25 cellular contexts compared by ENCODE assay signal in the genomic region with DNA sequence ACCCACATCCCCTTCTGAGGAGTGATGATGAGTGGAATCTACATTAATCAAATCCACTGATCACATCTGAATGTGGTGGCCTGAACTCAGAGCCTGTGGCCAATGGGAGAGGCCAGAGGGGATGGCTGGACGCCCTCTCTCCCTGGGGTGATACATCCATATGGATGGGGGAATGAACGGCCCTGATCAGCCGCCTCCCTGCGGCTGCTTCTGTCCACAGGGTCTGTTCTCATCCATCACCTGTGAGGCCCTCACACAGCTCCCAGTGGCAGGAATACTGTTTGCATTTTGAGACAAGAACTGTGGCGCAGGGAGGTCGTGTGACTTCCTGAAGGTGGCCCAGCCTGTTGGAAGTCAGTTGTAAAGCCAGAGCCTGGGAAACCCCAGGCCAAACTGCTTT.
A peak's percentile ranks its signal among the peaks of the same experiment; 100 is the strongest.
DNase-seq lines count a peak whose midpoint lies in the region; ATAC-seq and TF ChIP-seq lines count a peak whose summit lies in the region.
"Had no signal": no experiment of that assay in that cellular context is flagged by ENCODE, and none has a peak within 500 bp of the region (broad histone marks: within the 10 kb centered on the region; RNA-seq: fewer than 3 reads in every experiment).

No MANE protein-coding gene starts in this region.

- no peak for TF ChIP-seq POLR2A in spleen (IDR thresholded peaks at IDR 0.05)

- intact Hi-C loops in left ventricle myocardium superior (cut with micrococcal nuclease), result no loop called here
- intact Hi-C loops in left cardiac atrium (cut with DNase I), result no loop called here
- intact Hi-C loops in spleen (cut with DNase I; ENCODE audit: low total_unique reads), result no loop called here

- WGBS in spleen, 5 donors, result 55 to 79% (median 74%) methylated on average over 4 to 6 of the region's 6 CpGs

- ATAC-seq in left ventricle myocardium superior (no peak), left cardiac atrium (no peak), left lobe of liver (no peak), GM21390 (IDR thresholded peaks at IDR 0.05; ENCODE audit: unreplicated experiment) (no peak)
- ATAC-seq: gastrocnemius medialis, upper lobe of right lung had no signal

- H3K4me3 ChIP-seq in WERI-Rb-1 (ENCODE audit: low read depth, low read length) (no peak overlapping the region), spleen (no peak overlapping the region)
- H3K4me3 ChIP-seq: gastrocnemius medialis, left ventricle myocardium inferior, skin epidermis, upper lobe of right lung had no signal

- no peaks in the 10 kb centered on the region for H3K4me1 ChIP-seq in spleen
- H3K4me1 ChIP-seq: gastrocnemius medialis, left ventricle myocardium inferior, upper lobe of right lung had no signal

- H3K36me3 ChIP-seq in WERI-Rb-1 (no peaks in the 10 kb centered on the region), spleen (no peaks in the 10 kb centered on the region)
- H3K36me3 ChIP-seq: gastrocnemius medialis, left ventricle myocardium inferior, upper lobe of right lung had no signal

- peak overlapping the region; percentile 9 for H3K27ac ChIP-seq in WERI-Rb-1
- no peak overlapping the region for H3K27ac ChIP-seq in spleen
- H3K27ac ChIP-seq: C4-2B, gastrocnemius medialis, left ventricle myocardium inferior, skin epidermis, upper lobe of right lung, VCaP had no signal

- no peaks in the 10 kb centered on the region for H3K9me3 ChIP-seq in WERI-Rb-1 (ENCODE audit: severe bottlenecking)
- no peaks in the 10 kb centered on the region for H3K9me3 ChIP-seq in spleen
- H3K9me3 ChIP-seq: gastrocnemius medialis, left ventricle myocardium inferior, upper lobe of right lung had no signal

- H3K27me3 ChIP-seq in WERI-Rb-1 (ENCODE audit: insufficient read depth, low read depth, severe bottlenecking) (no peaks in the 10 kb centered on the region), spleen (replicated peaks in 1 of 7) (peaks cover 0 to 69% (median 0%) of the 10 kb centered on the region in 7 donors)

- peak; percentile 6 for DNase-seq in left ventricle myocardium superior
- DNase-seq in left cardiac atrium, result no peak
- no peak for DNase-seq in WERI-Rb-1
- DNase-seq in left lobe of liver (ENCODE audit: low spot score), result peak; percentile 30
- DNase-seq in spleen, result peak; percentile 41
- DNase-seq in EL, result no peak
- no peak for DNase-seq in NCI-H2029 (lab: John Stamatoyannopoulos, UW)
- DNase-seq: activated CD4-positive, alpha-beta T cell treated with anti-CD3 and anti-CD28 coated beads for 48 hours; activated gamma-delta T cell treated with Interleukin-2 at 50 U/mL for 16 hours; gastrocnemius medialis; hypothalamus; IMR-90; NCI-H1436; NCI-H2081 treated with DMSO at 0.1 percent for 48 hours; NCI-H345; nucleus accumbens; SHP77 treated with DMSO at 0.1 percent for 48 hours; stimulated activated naive CD4-positive, alpha-beta T cell; T-helper 9 cell had no signal

- no peak for TF ChIP-seq CTCF in WERI-Rb-1 (IDR thresholded peaks at IDR 0.05; ENCODE audit: low read depth, low read length)
- no peak for TF ChIP-seq CTCF in spleen (IDR thresholded peaks at IDR 0.05 in 8 of 11, conservative IDR thresholded peaks at IDR 0.05 in 3 of 11)

Comparison
In these comparisons a context has a peak if more than half of its experiments do, and no peak if none do; other contexts are left out.
1. DNase-seq: peak in left ventricle myocardium superior (single experiment), left lobe of liver (single experiment) and spleen (single experiment); none in left cardiac atrium (single experiment), WERI-Rb-1 (single experiment), EL (single experiment) and NCI-H2029 (single experiment).